Comparison of ENCODE assay signal across 11 cellular contexts in the genomic region with DNA sequence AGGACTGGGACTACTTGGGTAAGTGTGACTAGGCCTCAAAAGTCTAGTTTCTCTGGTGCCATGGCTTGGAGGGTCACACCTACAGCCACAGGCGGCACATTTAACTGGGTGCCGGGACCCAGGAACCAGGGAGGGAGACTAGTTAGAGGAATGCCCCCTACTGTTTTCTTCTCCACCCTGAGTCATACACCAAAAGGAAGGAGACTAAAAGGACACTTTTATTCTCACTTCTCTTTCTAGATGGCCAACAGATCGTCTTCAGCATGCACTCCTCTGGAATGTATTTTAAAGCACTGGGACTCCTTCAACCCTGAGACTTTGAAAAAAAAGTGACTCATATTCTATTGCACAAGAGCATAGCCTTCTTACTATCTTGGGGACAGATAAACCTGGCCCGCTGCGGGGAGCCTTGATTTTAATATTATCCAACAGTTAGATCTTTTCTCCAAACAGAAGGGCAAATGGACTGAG. TPM values are rescaled to one million over a fixed set of nuclear protein-coding genes. Genes with fewer than 3 reads are reported as not detected.
DNase-seq lines count a peak whose midpoint lies in the region; ATAC-seq, FAIRE-seq and TF ChIP-seq lines count a peak whose summit lies in the region.
"Had no signal": no experiment of that assay in that cellular context is flagged by ENCODE, and none has a peak within 500 bp of the region (broad histone marks: within the 10 kb centered on the region; RNA-seq: fewer than 3 reads in every experiment).

No MANE protein-coding gene starts in this region.

- H3K9me3 ChIP-seq in small intestine (ENCODE audit: control insufficient read depth, low read depth) (no peaks in the 10 kb centered on the region), BE2C (no peaks in the 10 kb centered on the region)

- no peak for TF ChIP-seq POLR2A in H54 (IDR thresholded peaks at IDR 0.05; ENCODE audit: low read depth, low read length)

- no peak overlapping the region for H3K4me3 ChIP-seq in fibroblast of villous mesenchyme (ENCODE audit: low read depth, low read length)
- H3K4me3 ChIP-seq in small intestine (ENCODE audit: low read depth in 1 of 2, low read length in 2 of 2): no peak overlapping the region
- H3K4me3 ChIP-seq in BE2C (ENCODE audit: low read depth, low read length): no peak overlapping the region

- TF ChIP-seq CTCF in fibroblast of villous mesenchyme (IDR thresholded peaks at IDR 0.05; ENCODE audit: insufficient read depth, low read depth, low read length): no peak
- TF ChIP-seq CTCF in BE2C (IDR thresholded peaks at IDR 0.05; ENCODE audit: low read depth, low read length): no peak

- no peak overlapping the region for H3K27ac ChIP-seq in small intestine (ENCODE audit: low read depth in 1 of 2, low read length in 1 of 2)
- H3K27ac ChIP-seq: VCaP had no signal

- H3K36me3 ChIP-seq in small intestine (ENCODE audit: control insufficient read depth in 2 of 2, insufficient read depth in 2 of 2, low read length in 2 of 2) (no peaks in the 10 kb centered on the region), BE2C (no peaks in the 10 kb centered on the region)
- H3K36me3 ChIP-seq: thoracic aorta had no signal

- ATAC-seq in HG03439 (IDR thresholded peaks at IDR 0.05; ENCODE audit: unreplicated experiment) (no peak), GM21447 (IDR thresholded peaks at IDR 0.05; ENCODE audit: unreplicated experiment) (no peak)

- H3K4me1 ChIP-seq in small intestine (ENCODE audit: control insufficient read depth in 2 of 2, insufficient read depth in 1 of 2, low read depth in 1 of 2, low read length in 1 of 2) (peaks cover 2 to 3% of the 10 kb centered on the region in 2 donors), BE2C (peaks cover 7% of the 10 kb centered on the region)

- H3K27me3 ChIP-seq in small intestine (ENCODE audit: control insufficient read depth in 2 of 2, insufficient read depth in 2 of 2, low read length in 2 of 2): no peaks in the 10 kb centered on the region
- no peaks in the 10 kb centered on the region for H3K27me3 ChIP-seq in BE2C

- WGBS in small intestine, 3 donors: 50 to 71% (median 63%) methylated on average over 5 of the region's 5 CpGs

- FAIRE-seq in small intestine (lab: Jason Lieb, UNC) (no peak), H54 (lab: Jason Lieb, UNC) (no peak)

- peak; percentile 47 for DNase-seq in GM04504 (ENCODE audit: low read depth)
- peak; percentile 85 for DNase-seq in SIG-M5 (lab: John Stamatoyannopoulos, UW)
- DNase-seq in fibroblast of villous mesenchyme (ENCODE audit: low read depth): peak; percentile 86
- peak; percentile 46 for DNase-seq in small intestine
- no peak for DNase-seq in BE2C
- DNase-seq in H54 (ENCODE audit: insufficient read length, low spot score): no peak
- DNase-seq: NCI-H446 treated with DMSO at 0.1 percent for 48 hours had no signal

RNA-seq across cellular contexts. Expression of a gene that starts 33.4 kb away (rescaled TPM):
- total RNA-seq in fibroblast of villous mesenchyme: 5.2 and 7.4 TPM in 2 replicates
- polyA plus RNA-seq in small intestine: 10 to 100 TPM in 1 of 3 donors, 1 to 10 TPM in 1, under 1 TPM in 1; 0.67 to 14.3 (median 9.5) TPM
- not detected for polyA plus RNA-seq in BE2C (2012; ENCODE audit: insufficient read depth, insufficient read length, low read depth)

Comparison
In these comparisons a context has a peak if more than half of its experiments do, and no peak if none do; other contexts are left out.
1. DNase-seq: peak in GM04504 (single experiment), SIG-M5 (single experiment), fibroblast of villous mesenchyme (single experiment) and small intestine (single experiment); none in BE2C (single experiment) and H54 (single experiment).